21 cellular contexts compared by ENCODE assay signal in genomic region chr6:103327079-103327478, GRCh38.
DNase-seq lines count a peak whose midpoint lies in the region; ATAC-seq and TF ChIP-seq lines count a peak whose summit lies in the region.
"Had no signal": no experiment of that assay in that cellular context is flagged by ENCODE, and none has a peak within 500 bp of the region (broad histone marks: within the 10 kb centered on the region; RNA-seq: fewer than 3 reads in every experiment).

No MANE protein-coding gene starts in this region.

- no peak overlapping the region for H3K4me2 ChIP-seq in PC-3 (ENCODE audit: low read length)
- H3K4me2 ChIP-seq in smooth muscle cell = no peak overlapping the region
- H3K4me2 ChIP-seq: BLaER1 treated with 17β-estradiol and CSF1 and Interleukin-3, amounts not matched to agents 10 nM and 100 nM had no signal

- intact Hi-C loops in PC-3 (cut with micrococcal nuclease) = no loop called here
- intact Hi-C loops in colonic mucosa (cut with DNase I) = no loop called here

- no peaks in the 10 kb centered on the region for H3K4me1 Mint-ChIP-seq in activated naive CD8-positive, alpha-beta T cell treated with anti-CD3 and anti-CD28 coated beads, Interleukin-2, amount 50 U/mL, for 24 hours
- H3K4me1 Mint-ChIP-seq: central memory CD8-positive, alpha-beta T cell had no signal

- no peak overlapping the region for H3K27ac Mint-ChIP-seq in activated naive CD8-positive, alpha-beta T cell treated with anti-CD3 and anti-CD28 coated beads, Interleukin-2, amount 50 U/mL, for 24 hours
- H3K27ac Mint-ChIP-seq: natural killer cell treated with Interleukin-12 subunit alpha and Interleukin-12 subunit beta and Interleukin-15 and Interleukin-18, amount 100 ng/mL, for 72 hours had no signal

- H3K4me3 ChIP-seq in PC-3 (ENCODE audit: low read length) = no peak overlapping the region
- H3K4me3 ChIP-seq in smooth muscle cell = no peak overlapping the region
- no peak overlapping the region for H3K4me3 ChIP-seq in colonic mucosa
- H3K4me3 ChIP-seq: BLaER1 treated with 17β-estradiol and CSF1 and Interleukin-3, amounts not matched to agents 10 nM and 100 nM; heart left ventricle; MG63; thyroid gland had no signal

- POLR2A ChIA-PET in PC-3 (lab: Charles Lee; ENCODE audit: unreplicated experiment) = no interaction called here

- H3K79me2 ChIP-seq in PC-3 (ENCODE audit: low read length) = no peaks in the 10 kb centered on the region
- no peaks in the 10 kb centered on the region for H3K79me2 ChIP-seq in smooth muscle cell (ENCODE audit: low read depth)

- H3K9me2 ChIP-seq in PC-3 (replicated peaks; ENCODE audit: low read length) = no peaks in the 10 kb centered on the region

- no peaks in the 10 kb centered on the region for H3K27me3 ChIP-seq in PC-3 (ENCODE audit: low read length)
- no peaks in the 10 kb centered on the region for H3K27me3 ChIP-seq in smooth muscle cell (ENCODE audit: low read depth)
- H3K27me3 ChIP-seq in colonic mucosa = no peaks in the 10 kb centered on the region
- H3K27me3 ChIP-seq: BLaER1 treated with 17β-estradiol and CSF1 and Interleukin-3, amounts not matched to agents 10 nM and 100 nM; MG63; thyroid gland had no signal

- H3F3A ChIP-seq in PC-3 (ENCODE audit: low read length, unreplicated experiment) (no peaks in the 10 kb centered on the region), smooth muscle cell (ENCODE audit: low read depth) (no peaks in the 10 kb centered on the region)

- DNase-seq in NCI-H2171 treated with DMSO at 0.1 percent for 48 hours (lab: John Stamatoyannopoulos, UW) (peak; percentile 33), NCI-H2171 (lab: John Stamatoyannopoulos, UW) (no peak), PC-3 (no peak), kidney tubule cell (ENCODE audit: low spot score) (peak; percentile 0), smooth muscle cell (lab: John Stamatoyannopoulos, UW; ENCODE audit: unreplicated experiment) (no peak), colonic mucosa (no peak)
- DNase-seq in activated naive CD8-positive, alpha-beta T cell treated with anti-CD3 and anti-CD28 coated beads, Interleukin-2, amount 50 U/mL, for 24 hours = no peak
- DNase-seq: activated CD4-positive, alpha-beta T cell treated with anti-CD3 and anti-CD28 coated beads for 48 hours; activated effector memory CD4-positive, alpha-beta T cell treated with anti-CD3 and anti-CD28 coated beads, Interleukin-2, amount 50 U/mL, for 16 hours; effector memory CD4-positive, alpha-beta T cell; GF-D8; IMR-90; MG63; NCI-H1930; stimulated activated CD4-positive, alpha-beta T cell treated with anti-CD3 and anti-CD28 coated beads, Interleukin-12 subunit alpha, Interleukin-12 subunit beta, amount 100 ng/mL, for 4 hours; thyroid gland had no signal

- BruUV-seq in PC-3 (replicated peaks; lab: Mats Ljungman, UMichigan) = TSS peak; percentile 84

- H4K20me1 ChIP-seq in PC-3 (ENCODE audit: low read length) (no peaks in the 10 kb centered on the region), smooth muscle cell (ENCODE audit: low read depth) (no peaks in the 10 kb centered on the region)
- H4K20me1 ChIP-seq: BLaER1 treated with 17β-estradiol and CSF1 and Interleukin-3, amounts not matched to agents 10 nM and 100 nM had no signal

- ATAC-seq in PC-3 (peak; percentile 40), HG03439 (IDR thresholded peaks at IDR 0.05; ENCODE audit: unreplicated experiment) (no peak)
- no peak for ATAC-seq in activated naive CD8-positive, alpha-beta T cell treated with anti-CD3 and anti-CD28 coated beads, Interleukin-2, amount 50 U/mL, for 24 hours
- ATAC-seq: heart left ventricle; natural killer cell treated with Interleukin-12 subunit alpha and Interleukin-12 subunit beta and Interleukin-15 and Interleukin-18, amount 100 ng/mL, for 72 hours had no signal

- H3K4me3 Mint-ChIP-seq in activated naive CD8-positive, alpha-beta T cell treated with anti-CD3 and anti-CD28 coated beads, Interleukin-2, amount 50 U/mL, for 24 hours = no peak overlapping the region
- H3K4me3 Mint-ChIP-seq: central memory CD8-positive, alpha-beta T cell; natural killer cell treated with Interleukin-12 subunit alpha and Interleukin-12 subunit beta and Interleukin-15 and Interleukin-18, amount 100 ng/mL, for 72 hours had no signal

- peaks cover 8% of the 10 kb centered on the region; the same call in 1 of the 2 replicates for H3K4me1 ChIP-seq in PC-3 (ENCODE audit: insufficient read depth, low read length)
- H3K4me1 ChIP-seq in smooth muscle cell (ENCODE audit: low read depth) = no peaks in the 10 kb centered on the region
- no peaks in the 10 kb centered on the region for H3K4me1 ChIP-seq in colonic mucosa
- H3K4me1 ChIP-seq: BLaER1 treated with 17β-estradiol and CSF1 and Interleukin-3, amounts not matched to agents 10 nM and 100 nM; heart left ventricle; thyroid gland had no signal

- no peaks in the 10 kb centered on the region for H3K27me3 Mint-ChIP-seq in activated naive CD8-positive, alpha-beta T cell treated with anti-CD3 and anti-CD28 coated beads, Interleukin-2, amount 50 U/mL, for 24 hours
- H3K27me3 Mint-ChIP-seq: central memory CD8-positive, alpha-beta T cell; natural killer cell treated with Interleukin-12 subunit alpha and Interleukin-12 subunit beta and Interleukin-15 and Interleukin-18, amount 100 ng/mL, for 72 hours had no signal

- no peaks in the 10 kb centered on the region for H3K9me3 ChIP-seq in PC-3 (ENCODE audit: low read length)
- H3K9me3 ChIP-seq in smooth muscle cell (replicated peaks; ENCODE audit: low read depth) = no peaks in the 10 kb centered on the region
- no peaks in the 10 kb centered on the region for H3K9me3 ChIP-seq in colonic mucosa
- H3K9me3 ChIP-seq: BLaER1 treated with 17β-estradiol and CSF1 and Interleukin-3, amounts not matched to agents 10 nM and 100 nM; MG63; thyroid gland had no signal

- H3K27ac ChIP-seq in PC-3 (ENCODE audit: low read length) (0 out of 2 replicates have a peak overlapping the region, but pooled peaks have one; percentile 13), smooth muscle cell (ENCODE audit: low read depth) (no peak overlapping the region), colonic mucosa (no peak overlapping the region)
- H3K27ac ChIP-seq: BLaER1 treated with 17β-estradiol and CSF1 and Interleukin-3, amounts not matched to agents 10 nM and 100 nM; heart left ventricle; thyroid gland had no signal

- H3K9ac ChIP-seq in PC-3 (ENCODE audit: low read length) (no peak overlapping the region), smooth muscle cell (ENCODE audit: low read depth) (no peak overlapping the region), colonic mucosa (ENCODE audit: low read depth in 2 of 2, low read length in 2 of 2) (no peak overlapping the region)
- H3K9ac ChIP-seq: BLaER1 treated with 17β-estradiol and CSF1 and Interleukin-3, amounts not matched to agents 10 nM and 100 nM had no signal

- no peak for TF ChIP-seq CTCF in PC-3 (conservative IDR thresholded peaks at IDR 0.05; ENCODE audit: low read depth, low read length)
- TF ChIP-seq CTCF in smooth muscle cell (IDR thresholded peaks at IDR 0.05; ENCODE audit: borderline replicate concordance, insufficient read depth, poor library complexity, severe bottlenecking) = no peak
- no peak for TF ChIP-seq CTCF in colonic mucosa (IDR thresholded peaks at IDR 0.05)

- no peak overlapping the region for H2AFZ ChIP-seq in PC-3 (ENCODE audit: low read length)
- H2AFZ ChIP-seq in smooth muscle cell (ENCODE audit: low read depth) = peak overlapping the region; percentile 57

- no peaks in the 10 kb centered on the region for H3K36me3 ChIP-seq in PC-3 (ENCODE audit: low read depth, low read length)
- no peaks in the 10 kb centered on the region for H3K36me3 ChIP-seq in smooth muscle cell (ENCODE audit: low read depth)
- no peaks in the 10 kb centered on the region for H3K36me3 ChIP-seq in colonic mucosa
- H3K36me3 ChIP-seq: BLaER1 treated with 17β-estradiol and CSF1 and Interleukin-3, amounts not matched to agents 10 nM and 100 nM; heart left ventricle; MG63; thyroid gland had no signal

- H3K9me3 Mint-ChIP-seq in activated naive CD8-positive, alpha-beta T cell treated with anti-CD3 and anti-CD28 coated beads, Interleukin-2, amount 50 U/mL, for 24 hours = no peaks in the 10 kb centered on the region

- CTCF ChIA-PET in PC-3 (lab: Charles Lee) = no interaction called here

- WGBS in smooth muscle cell (ENCODE audit: low lambda C conversion rate) = 42% methylated on average over 2 of the region's 2 CpGs

- no peaks in the 10 kb centered on the region for H3K36me3 Mint-ChIP-seq in activated naive CD8-positive, alpha-beta T cell treated with anti-CD3 and anti-CD28 coated beads, Interleukin-2, amount 50 U/mL, for 24 hours (ENCODE audit: low read depth)
- H3K36me3 Mint-ChIP-seq: natural killer cell treated with Interleukin-12 subunit alpha and Interleukin-12 subunit beta and Interleukin-15 and Interleukin-18, amount 100 ng/mL, for 72 hours had no signal

Comparison
In these comparisons a context has a peak if more than half of its experiments do, and no peak if none do; other contexts are left out.
1. DNase-seq: peak in NCI-H2171 treated with DMSO at 0.1 percent for 48 hours (single experiment) and kidney tubule cell (single experiment); none in NCI-H2171 (single experiment), PC-3 (single experiment), smooth muscle cell (single experiment), activated naive CD8-positive, alpha-beta T cell treated with anti-CD3 and anti-CD28 coated beads, Interleukin-2, amount 50 U/mL, for 24 hours (single experiment) and colonic mucosa (single experiment).